ENCODE assay signal across 8 cellular contexts in genomic region chr7:1503816-1504775, GRCh38. TPM values are rescaled to one million over a fixed set of nuclear protein-coding genes. Genes with fewer than 3 reads are reported as not detected.
DNase-seq lines count a peak whose midpoint lies in the region; ATAC-seq, FAIRE-seq and TF ChIP-seq lines count a peak whose summit lies in the region.

INTS1 (minus strand) TSS chr7:1504389; CDS start chr7:1503960, 429 bp downstream.

- peak; percentile 78 for ATAC-seq in HG02840 (IDR thresholded peaks at IDR 0.05; ENCODE audit: low FRiP score, unreplicated experiment)
- peak; percentile 89 to 94 for ATAC-seq in right cardiac atrium

- H3K27me3 ChIP-seq in right cardiac atrium (ENCODE audit: control insufficient read depth, insufficient read depth): no peaks in the 10 kb centered on the region
- no peaks in the 10 kb centered on the region for H3K27me3 ChIP-seq in uterus

- intact Hi-C loops in right cardiac atrium (cut with DNase I): loop anchor here in 1 of 4 donors (10.0 kb wide), 1 partner anchor 61 kb away; no protein-coding TSS in a partner anchor
- intact Hi-C loops in uterus (cut with DNase I; ENCODE audit: low total_unique reads): loop anchor here (10.0 kb wide), 1 partner anchor 61 kb away; no protein-coding TSS in a partner anchor

- TF ChIP-seq POLR2A in GM12891 (IDR thresholded peaks at IDR 0.05; ENCODE audit: low read depth, low read length) (0 out of 2 replicates have a peak, but pooled peaks have one; percentile 50), uterus (IDR thresholded peaks at IDR 0.05) (peak; percentile 40 to 51)

- TF ChIP-seq CTCF in uterus (IDR thresholded peaks at IDR 0.05): peak; percentile 84 to 99 (median 98)

- no peaks in the 10 kb centered on the region for H3K36me3 ChIP-seq in uterus

- no peaks in the 10 kb centered on the region for H3K27me3 Mint-ChIP-seq in T-helper 1 cell treated with Interleukin-12 subunit alpha and Interleukin-12 subunit beta and Interleukin-4 antibody, amounts not matched to agents 30 μg/mL and 1 μg/mL, for 36 hours (ENCODE audit: low read depth)

- peak within 1 kb of the TSS; percentile 85 for H3K4me3 Mint-ChIP-seq in T-helper 1 cell treated with Interleukin-12 subunit alpha and Interleukin-12 subunit beta and Interleukin-4 antibody, amounts not matched to agents 30 μg/mL and 1 μg/mL, for 36 hours

- peak; percentile 91 for FAIRE-seq in GM12891 (lab: Jason Lieb, UNC)

- DNase-seq in GM12891 (ENCODE audit: insufficient read length, low spot score) (peak; percentile 97), NCI-H146 (lab: John Stamatoyannopoulos, UW) (peak; percentile 94), amygdala (lab: John Stamatoyannopoulos, UW) (peak; percentile 13 to 94 (median 84)), right cardiac atrium (peak; percentile 92 to 96 (median 96)), pulmonary artery endothelial cell (ENCODE audit: low read depth, low spot score) (peak; percentile 52), uterus (peak; percentile 88 to 90)

- H3K4me3 ChIP-seq in right cardiac atrium (ENCODE audit: low read length): peak within 1 kb of the TSS; percentile 74
- H3K4me3 ChIP-seq in uterus: peak within 1 kb of the TSS; percentile 77 to 97

- peak within 1 kb of the TSS; percentile 86 for H3K27ac Mint-ChIP-seq in T-helper 1 cell treated with Interleukin-12 subunit alpha and Interleukin-12 subunit beta and Interleukin-4 antibody, amounts not matched to agents 30 μg/mL and 1 μg/mL, for 36 hours

- H3K4me1 ChIP-seq in right cardiac atrium (ENCODE audit: control insufficient read depth, insufficient read depth, low read length) (peaks cover 7% of the 10 kb centered on the region), uterus (peaks cover 0 to 9% of the 10 kb centered on the region in 2 donors)

- WGBS in right cardiac atrium: under 1% methylated on average over 118 of the region's 118 CpGs

- H3K36me3 Mint-ChIP-seq in T-helper 1 cell treated with Interleukin-12 subunit alpha and Interleukin-12 subunit beta and Interleukin-4 antibody, amounts not matched to agents 30 μg/mL and 1 μg/mL, for 36 hours (ENCODE audit: low read depth): peaks cover 18% of the 10 kb centered on the region

- H3K4me1 Mint-ChIP-seq in T-helper 1 cell treated with Interleukin-12 subunit alpha and Interleukin-12 subunit beta and Interleukin-4 antibody, amounts not matched to agents 30 μg/mL and 1 μg/mL, for 36 hours (ENCODE audit: low read depth): peaks cover 25% of the 10 kb centered on the region

- no peaks in the 10 kb centered on the region for H3K9me3 Mint-ChIP-seq in T-helper 1 cell treated with Interleukin-12 subunit alpha and Interleukin-12 subunit beta and Interleukin-4 antibody, amounts not matched to agents 30 μg/mL and 1 μg/mL, for 36 hours

- H3K9me3 ChIP-seq in right cardiac atrium (ENCODE audit: control insufficient read depth, low read length) (no peaks in the 10 kb centered on the region), uterus (no peaks in the 10 kb centered on the region)

- no peak within 1 kb of the TSS for H3K27ac ChIP-seq in right cardiac atrium (ENCODE audit: low read length)
- peak within 1 kb of the TSS; percentile 56 to 61 for H3K27ac ChIP-seq in uterus

TF ChIP-seq in GM12891, 5 proteins besides CTCF, POLR2A, EP300 and RAD21:
- TF ChIP-seq POLR2AphosphoS5 (IDR thresholded peaks at IDR 0.05; ENCODE audit: low read depth, low read length): peak; percentile 61
- no peak for TF ChIP-seq POU2F2 (IDR thresholded peaks at IDR 0.05; ENCODE audit: low read depth, low read length)
- TF ChIP-seq PAX5 (IDR thresholded peaks at IDR 0.05; ENCODE audit: insufficient read depth, low read length, severe bottlenecking): peak; percentile 49
- peak; percentile 85 for TF ChIP-seq TAF1 (IDR thresholded peaks at IDR 0.05; ENCODE audit: low read depth, low read length)
TF ChIP-seq in GM12891: peak in this region for 3.

RNA-seq across cellular contexts. Expression of gene INTS1, which starts in this region (rescaled TPM):
- 33.2 TPM for polyA plus RNA-seq in GM12891 (2012; ENCODE audit: low read depth, missing spikeins)
- total RNA-seq in right cardiac atrium (10 to 100 TPM; 30.6 to 48.3 (median 46.3) TPM), pulmonary artery endothelial cell (38.6 and 39.2 TPM in 2 replicates), uterus (10 to 100 TPM in 3 of 4 donors, 1 to 10 TPM in 1; 8.2 to 68.9 (median 30.3) TPM)
- 39.0 TPM for polyA plus RNA-seq in right cardiac atrium
